ENCODE assay signal across 8 cellular contexts in the genomic region with DNA sequence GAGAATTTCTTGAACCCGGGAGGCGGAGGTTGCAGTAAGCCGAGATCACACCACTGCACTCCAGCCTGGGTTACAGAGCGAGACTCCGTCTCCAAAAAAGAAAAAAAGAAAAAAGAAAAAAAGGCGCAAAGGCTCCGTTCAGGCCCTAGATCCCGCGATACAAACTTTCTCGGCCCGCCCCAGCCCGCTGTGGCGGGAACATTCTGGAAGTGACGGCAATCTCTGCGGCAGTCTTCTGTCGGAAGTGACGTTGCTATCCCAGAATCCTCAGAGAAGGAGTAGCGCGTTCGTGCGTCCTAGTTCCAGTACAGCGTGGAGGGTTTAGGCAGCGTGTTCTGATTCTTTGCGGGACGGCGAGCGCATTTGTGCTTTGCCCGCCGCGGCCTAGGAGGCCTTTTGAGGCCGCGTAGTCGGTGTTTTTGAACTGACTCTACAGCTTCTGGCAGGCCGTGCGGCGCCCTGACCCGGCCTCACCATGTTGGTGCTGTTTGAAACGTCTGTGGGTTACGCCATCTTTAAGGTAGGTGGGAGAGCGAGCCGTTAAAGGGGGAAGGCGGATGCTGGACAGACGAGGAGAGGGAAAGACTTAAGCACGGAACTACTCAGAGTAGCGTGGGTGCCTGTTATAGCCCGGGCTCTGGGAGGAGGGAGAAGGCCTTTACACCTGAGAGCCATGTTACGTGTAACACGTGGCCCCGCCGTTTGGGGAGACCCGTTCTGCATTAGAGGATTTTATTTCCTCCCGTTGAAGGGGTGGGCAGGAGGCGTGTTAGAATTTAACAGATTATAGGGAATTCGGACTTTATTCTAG. TPM values are rescaled to one million over a fixed set of nuclear protein-coding genes. Genes with fewer than 3 reads are reported as not detected.
DNase-seq lines count a peak whose midpoint lies in the region; ATAC-seq, FAIRE-seq and TF ChIP-seq lines count a peak whose summit lies in the region.

A gene with protein sequence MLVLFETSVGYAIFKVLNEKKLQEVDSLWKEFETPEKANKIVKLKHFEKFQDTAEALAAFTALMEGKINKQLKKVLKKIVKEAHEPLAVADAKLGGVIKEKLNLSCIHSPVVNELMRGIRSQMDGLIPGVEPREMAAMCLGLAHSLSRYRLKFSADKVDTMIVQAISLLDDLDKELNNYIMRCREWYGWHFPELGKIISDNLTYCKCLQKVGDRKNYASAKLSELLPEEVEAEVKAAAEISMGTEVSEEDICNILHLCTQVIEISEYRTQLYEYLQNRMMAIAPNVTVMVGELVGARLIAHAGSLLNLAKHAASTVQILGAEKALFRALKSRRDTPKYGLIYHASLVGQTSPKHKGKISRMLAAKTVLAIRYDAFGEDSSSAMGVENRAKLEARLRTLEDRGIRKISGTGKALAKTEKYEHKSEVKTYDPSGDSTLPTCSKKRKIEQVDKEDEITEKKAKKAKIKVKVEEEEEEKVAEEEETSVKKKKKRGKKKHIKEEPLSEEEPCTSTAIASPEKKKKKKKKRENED (plus strand): TSS at position 297 of the 811 bp plus-strand sequence. CDS start 179 bp downstream, at position 476.

- peak; percentile 76 for DNase-seq in GM18507 (ENCODE audit: extremely low spot score, insufficient read length, low read depth)
- DNase-seq in NCI-H2029 treated with DMSO at 0.1 percent for 48 hours (lab: John Stamatoyannopoulos, UW): peak; percentile 84
- peak; percentile 79 for DNase-seq in T-helper 9 cell
- DNase-seq in astrocyte of the cerebellum (ENCODE audit: low read depth): peak; percentile 90
- peak; percentile 97 for DNase-seq in hepatocyte (ENCODE audit: low spot score)
- peak; percentile 92 for DNase-seq in renal cortical epithelial cell (ENCODE audit: low read depth)
- DNase-seq in cortex of kidney (lab: John Stamatoyannopoulos, UW): no peak

- peaks cover 54% of the 10 kb centered on the region for H3K79me2 ChIP-seq in hepatocyte

- no peaks in the 10 kb centered on the region for H3K36me3 ChIP-seq in hepatocyte (replicated peaks; ENCODE audit: insufficient read depth, low read depth)

- WGBS in hepatocyte (ENCODE audit: low lambda C conversion rate, missing lambda C conversion rate): under 1% methylated on average over 54 of the region's 54 CpGs

- peak within 1 kb of the TSS; percentile 97 for H2AFZ ChIP-seq in hepatocyte

- FAIRE-seq in GM18507 (lab: Jason Lieb, UNC): peak; percentile 94

- no peaks in the 10 kb centered on the region for H3K9me2 ChIP-seq in hepatocyte (replicated peaks; ENCODE audit: insufficient read depth)

- H3K4me3 ChIP-seq in astrocyte of the cerebellum (ENCODE audit: low read depth, low read length): peak within 1 kb of the TSS; percentile 99
- peak within 1 kb of the TSS; percentile 62 for H3K4me3 ChIP-seq in hepatocyte

- H3K4me2 ChIP-seq in hepatocyte: peak within 1 kb of the TSS; percentile 81

- H4K20me1 ChIP-seq in hepatocyte (ENCODE audit: insufficient read depth, poor library complexity, severe bottlenecking): peaks cover 45% of the 10 kb centered on the region

- H3K4me1 ChIP-seq in hepatocyte (ENCODE audit: insufficient read depth): peaks cover 3% of the 10 kb centered on the region

- ATAC-seq in HG02981 (IDR thresholded peaks at IDR 0.05; ENCODE audit: unreplicated experiment): peak; percentile 85

- peak within 1 kb of the TSS; percentile 98 for H3K27ac ChIP-seq in hepatocyte

- in situ Hi-C loops in astrocyte of the cerebellum (cut with HindIII; ENCODE audit: low sequenced_read_pairs): no loop called here

- TF ChIP-seq CTCF in astrocyte of the cerebellum (IDR thresholded peaks at IDR 0.05; ENCODE audit: low read depth, low read length, missing control alignments) (no peak), hepatocyte (IDR thresholded peaks at IDR 0.05; ENCODE audit: poor library complexity) (no peak)

- H3K27me3 ChIP-seq in hepatocyte: no peaks in the 10 kb centered on the region

- no peaks in the 10 kb centered on the region for H3K9me3 ChIP-seq in hepatocyte (ENCODE audit: low read depth)

RNA-seq across cellular contexts. Expression of the gene that starts here (rescaled TPM):
- total RNA-seq in hepatocyte (51.9 and 57.0 TPM in 2 replicates), renal cortical epithelial cell (69.5 and 74.5 TPM in 2 replicates)
- 57.3 and 65.4 TPM in 2 replicates for polyA plus RNA-seq in hepatocyte
